ENCODE assay signal across 41 cellular contexts in genomic region chr15:61281328-61281727, GRCh38.
"Had no signal": no experiment of that assay in that cellular context is flagged by ENCODE, and none has a peak within 500 bp of the region (broad histone marks: within the 10 kb centered on the region; RNA-seq: fewer than 3 reads in every experiment).

No MANE protein-coding gene starts in this region.

- H3K4me1 ChIP-seq: adrenal gland, ascending aorta, body of pancreas, breast epithelium had no signal

- H3K9me3 ChIP-seq: adrenal gland, ascending aorta, body of pancreas, breast epithelium had no signal

- H3K27me3 Mint-ChIP-seq: activated naive CD4-positive, alpha-beta T cell treated with anti-CD3 and anti-CD28 coated beads, Interleukin-2, amount 10 ng/mL, durations not matched to agents 7 days and 5 days had no signal

- H3K36me3 Mint-ChIP-seq: activated naive CD4-positive, alpha-beta T cell treated with anti-CD3 and anti-CD28 coated beads, Interleukin-2, amount 10 ng/mL, durations not matched to agents 7 days and 5 days; activated naive CD4-positive, alpha-beta T cell treated with anti-CD3 and anti-CD28 coated beads, Interleukin-2, amount 50 U/mL, for 24 hours; activated naive CD4-positive, alpha-beta T cell treated with anti-CD3 and anti-CD28 coated beads, Interleukin-2, amount 50 U/mL, for 72 hours; activated naive CD8-positive, alpha-beta T cell treated with anti-CD3 and anti-CD28 coated beads for 36 hours; activated naive CD8-positive, alpha-beta T cell treated with anti-CD3 and anti-CD28 coated beads, Interleukin-2, amount 10 ng/mL, durations not matched to agents 7 days and 5 days; brain had no signal

- H3K4me1 Mint-ChIP-seq: activated naive CD4-positive, alpha-beta T cell treated with anti-CD3 and anti-CD28 coated beads, Interleukin-2, amount 10 ng/mL, durations not matched to agents 7 days and 5 days; activated naive CD4-positive, alpha-beta T cell treated with anti-CD3 and anti-CD28 coated beads, Interleukin-2, amount 50 U/mL, for 24 hours; activated naive CD8-positive, alpha-beta T cell treated with anti-CD3 and anti-CD28 coated beads for 36 hours; activated naive CD8-positive, alpha-beta T cell treated with anti-CD3 and anti-CD28 coated beads, Interleukin-2, amount 10 ng/mL, durations not matched to agents 7 days and 5 days; activated naive CD8-positive, alpha-beta T cell treated with anti-CD3 and anti-CD28 coated beads, Interleukin-2, amount 50 U/mL, for 24 hours; activated T-helper 17 cell treated with anti-CD3 and anti-CD28 coated beads, Interleukin-2, amount 50 U/mL, for 72 hours; brain; central memory CD8-positive, alpha-beta T cell had no signal

- H3K36me3 ChIP-seq: adrenal gland, ascending aorta, brain microvascular endothelial cell, breast epithelium, cardiac muscle cell had no signal

- H3K27ac ChIP-seq: adrenal gland, ascending aorta, body of pancreas, brain microvascular endothelial cell, breast epithelium, cardiac muscle cell had no signal

- DNase-seq: activated effector memory CD4-positive, alpha-beta T cell treated with anti-CD3 and anti-CD28 coated beads, Interleukin-2, amount 50 U/mL, for 16 hours; activated effector memory CD4-positive, alpha-beta T cell treated with Interleukin-2 at 50 U/mL for 16 hours; activated gamma-delta T cell; activated gamma-delta T cell treated with Interleukin-2 at 50 U/mL for 16 hours; activated naive CD4-positive, alpha-beta T cell; activated naive CD4-positive, alpha-beta T cell treated with anti-CD3 and anti-CD28 coated beads for 36 hours; activated naive CD4-positive, alpha-beta T cell treated with anti-CD3 and anti-CD28 coated beads, Interleukin-2, amount 10 ng/mL, durations not matched to agents 7 days and 5 days; activated naive CD4-positive, alpha-beta T cell treated with anti-CD3 and anti-CD28 coated beads, Interleukin-2, amount 50 U/mL, for 16 hours; activated naive CD4-positive, alpha-beta T cell treated with Interleukin-2 at 50 U/mL for 16 hours; activated naive CD8-positive, alpha-beta T cell treated with anti-CD3 and anti-CD28 coated beads for 36 hours; activated naive CD8-positive, alpha-beta T cell treated with anti-CD3 and anti-CD28 coated beads, Interleukin-2, amount 10 ng/mL, durations not matched to agents 7 days and 5 days; activated naive CD8-positive, alpha-beta T cell treated with anti-CD3 and anti-CD28 coated beads, Interleukin-2, amount 50 U/mL, for 24 hours; activated T-cell treated with anti-CD3 and anti-CD28 coated beads for 4 hours; activated T-cell treated with anti-CD3 and anti-CD28 coated beads, Interleukin-2, amount 50 U/mL, for 1 hour; activated T-cell treated with anti-CD3 and anti-CD28 coated beads, Interleukin-2, amount 50 U/mL, for 24 hours; activated T-cell treated with anti-CD3 and anti-CD28 coated beads, Interleukin-2, amount 50 U/mL, for 4 hours; activated T-cell treated with anti-CD3 and anti-CD28 coated beads, Interleukin-2, amount 50 U/mL, for 48 hours; activated T-cell treated with anti-CD3 and anti-CD28 coated beads, Interleukin-2, amount 50 U/mL, for 72 hours; adrenal gland; amniotic stem cell; amygdala; anterior cingulate cortex; aorta; body of pancreas; brain microvascular endothelial cell; caudate nucleus; central memory CD4-positive, alpha-beta T cell; cerebellar nuclear complex had no signal

- H3K27ac Mint-ChIP-seq: activated naive CD4-positive, alpha-beta T cell treated with anti-CD3 and anti-CD28 coated beads for 36 hours; activated naive CD4-positive, alpha-beta T cell treated with anti-CD3 and anti-CD28 coated beads, Interleukin-2, amount 10 ng/mL, durations not matched to agents 7 days and 5 days; activated naive CD4-positive, alpha-beta T cell treated with anti-CD3 and anti-CD28 coated beads, Interleukin-2, amount 50 U/mL, for 24 hours; activated naive CD4-positive, alpha-beta T cell treated with anti-CD3 and anti-CD28 coated beads, Interleukin-2, amount 50 U/mL, for 72 hours; activated naive CD8-positive, alpha-beta T cell; activated naive CD8-positive, alpha-beta T cell treated with anti-CD3 and anti-CD28 coated beads for 36 hours; activated naive CD8-positive, alpha-beta T cell treated with anti-CD3 and anti-CD28 coated beads, Interleukin-2, amount 10 ng/mL, durations not matched to agents 7 days and 5 days; activated naive CD8-positive, alpha-beta T cell treated with anti-CD3 and anti-CD28 coated beads, Interleukin-2, amount 50 U/mL, for 24 hours; activated T-cell treated with anti-CD3 and anti-CD28 coated beads, Interleukin-2, amount 50 U/mL, for 24 hours; activated T-cell treated with anti-CD3 and anti-CD28 coated beads, Interleukin-2, amount 50 U/mL, for 72 hours; activated T-helper 1 cell treated with anti-CD3 and anti-CD28 coated beads, Interleukin-12 subunit alpha, Interleukin-12 subunit beta, Interleukin-2, Interleukin-4 antibody, amounts not matched to agents 30 ng/mL and 10 ng/mL and 1 ng/mL, durations not matched to agents 14 hours and 24 hours and 36 hours; activated T-helper 17 cell treated with anti-CD3 and anti-CD28 coated beads, Interleukin-2, amount 50 U/mL, for 72 hours; activated T-helper 2 cell treated with anti-CD3 and anti-CD28 coated beads, Interferon-gamma antibody, Interleukin-2, Interleukin-4, amounts not matched to agents 10 μg/mL and 5 μg/mL and 100 μg/mL, durations not matched to agents 14 hours and 24 hours and 36 hours; brain had no signal

- H3K9me3 Mint-ChIP-seq: activated naive CD4-positive, alpha-beta T cell treated with anti-CD3 and anti-CD28 coated beads for 36 hours; activated naive CD4-positive, alpha-beta T cell treated with anti-CD3 and anti-CD28 coated beads, Interleukin-2, amount 10 ng/mL, durations not matched to agents 7 days and 5 days; activated naive CD4-positive, alpha-beta T cell treated with anti-CD3 and anti-CD28 coated beads, Interleukin-2, amount 50 U/mL, for 24 hours; activated naive CD4-positive, alpha-beta T cell treated with anti-CD3 and anti-CD28 coated beads, Interleukin-2, amount 50 U/mL, for 72 hours; activated naive CD8-positive, alpha-beta T cell treated with anti-CD3 and anti-CD28 coated beads for 36 hours; activated naive CD8-positive, alpha-beta T cell treated with anti-CD3 and anti-CD28 coated beads, Interleukin-2, amount 10 ng/mL, durations not matched to agents 7 days and 5 days; activated naive CD8-positive, alpha-beta T cell treated with anti-CD3 and anti-CD28 coated beads, Interleukin-2, amount 50 U/mL, for 24 hours; activated T-cell treated with anti-CD3 and anti-CD28 coated beads, Interleukin-2, amount 50 U/mL, for 24 hours; activated T-cell treated with anti-CD3 and anti-CD28 coated beads, Interleukin-2, amount 50 U/mL, for 4 hours; activated T-cell treated with anti-CD3 and anti-CD28 coated beads, Interleukin-2, amount 50 U/mL, for 72 hours; activated T-helper 1 cell treated with anti-CD3 and anti-CD28 coated beads, Interleukin-12 subunit alpha, Interleukin-12 subunit beta, Interleukin-2, Interleukin-4 antibody, amounts not matched to agents 30 ng/mL and 10 ng/mL and 1 ng/mL, durations not matched to agents 14 hours and 24 hours and 36 hours; activated T-helper 17 cell treated with anti-CD3 and anti-CD28 coated beads, Interleukin-2, amount 50 U/mL, for 72 hours; activated T-helper 2 cell treated with anti-CD3 and anti-CD28 coated beads, Interferon-gamma antibody, Interleukin-2, Interleukin-4, amounts not matched to agents 10 μg/mL and 5 μg/mL and 100 μg/mL, durations not matched to agents 14 hours and 24 hours and 36 hours; central memory CD8-positive, alpha-beta T cell had no signal

- FAIRE-seq: astrocyte, bronchial epithelial cell had no signal

- H3K4me3 Mint-ChIP-seq: activated naive CD4-positive, alpha-beta T cell treated with anti-CD3 and anti-CD28 coated beads for 36 hours; activated naive CD4-positive, alpha-beta T cell treated with anti-CD3 and anti-CD28 coated beads, Interleukin-2, amount 10 ng/mL, durations not matched to agents 7 days and 5 days; activated naive CD4-positive, alpha-beta T cell treated with anti-CD3 and anti-CD28 coated beads, Interleukin-2, amount 50 U/mL, for 24 hours; activated naive CD8-positive, alpha-beta T cell; activated naive CD8-positive, alpha-beta T cell treated with anti-CD3 and anti-CD28 coated beads for 36 hours; activated naive CD8-positive, alpha-beta T cell treated with anti-CD3 and anti-CD28 coated beads, Interleukin-2, amount 10 ng/mL, durations not matched to agents 7 days and 5 days; activated naive CD8-positive, alpha-beta T cell treated with anti-CD3 and anti-CD28 coated beads, Interleukin-2, amount 50 U/mL, for 24 hours; activated T-cell treated with anti-CD3 and anti-CD28 coated beads, Interleukin-2, amount 50 U/mL, for 24 hours; activated T-cell treated with anti-CD3 and anti-CD28 coated beads, Interleukin-2, amount 50 U/mL, for 4 hours; activated T-cell treated with anti-CD3 and anti-CD28 coated beads, Interleukin-2, amount 50 U/mL, for 72 hours; activated T-helper 1 cell treated with anti-CD3 and anti-CD28 coated beads, Interleukin-12 subunit alpha, Interleukin-12 subunit beta, Interleukin-2, Interleukin-4 antibody, amounts not matched to agents 30 ng/mL and 10 ng/mL and 1 ng/mL, durations not matched to agents 14 hours and 24 hours and 36 hours; activated T-helper 17 cell treated with anti-CD3 and anti-CD28 coated beads, Interleukin-2, amount 50 U/mL, for 72 hours; brain; central memory CD8-positive, alpha-beta T cell had no signal

- ATAC-seq: activated naive CD4-positive, alpha-beta T cell treated with anti-CD3 and anti-CD28 coated beads, Interleukin-2, amount 50 U/mL, for 72 hours; activated naive CD8-positive, alpha-beta T cell treated with anti-CD3 and anti-CD28 coated beads, Interleukin-2, amount 50 U/mL, for 24 hours; activated T-cell treated with anti-CD3 and anti-CD28 coated beads, Interleukin-2, amount 50 U/mL, for 4 hours; activated T-cell treated with anti-CD3 and anti-CD28 coated beads, Interleukin-2, amount 50 U/mL, for 72 hours; activated T-helper 17 cell treated with anti-CD3 and anti-CD28 coated beads, Interleukin-2, amount 50 U/mL, for 72 hours; body of pancreas had no signal

- H3K4me3 ChIP-seq: adrenal gland, ascending aorta, body of pancreas, breast epithelium, cardiac muscle cell had no signal

- H3K27me3 ChIP-seq: ascending aorta, body of pancreas, brain microvascular endothelial cell, breast epithelium had no signal
